In genomic region chr21:42315296-42315891, GRCh38 we compare ENCODE assay signal across 9 cellular contexts. TPM values are rescaled to one million over a fixed set of nuclear protein-coding genes. Genes with fewer than 3 reads are reported as not detected.
DNase-seq lines count a peak whose midpoint lies in the region; ATAC-seq, FAIRE-seq and TF ChIP-seq lines count a peak whose summit lies in the region.
"Had no signal": no experiment of that assay in that cellular context is flagged by ENCODE, and none has a peak within 500 bp of the region (broad histone marks: within the 10 kb centered on the region; RNA-seq: fewer than 3 reads in every experiment).

A gene with protein sequence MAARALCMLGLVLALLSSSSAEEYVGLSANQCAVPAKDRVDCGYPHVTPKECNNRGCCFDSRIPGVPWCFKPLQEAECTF (minus strand): TSS chr21:42315409. CDS start chr21:42315374, 35 bp downstream.

- no peaks in the 10 kb centered on the region for H3K36me3 Mint-ChIP-seq in brain

- ATAC-seq in GM21360 (IDR thresholded peaks at IDR 0.05; ENCODE audit: unreplicated experiment) = no peak

- DNase-seq in DMS153 treated with DMSO at 0.1 percent for 48 hours (lab: John Stamatoyannopoulos, UW; ENCODE audit: unreplicated experiment) (peak; percentile 93), NCI-H2029 treated with DMSO at 0.1 percent for 48 hours (lab: John Stamatoyannopoulos, UW) (peak; percentile 97), mucosa of gallbladder (ENCODE audit: low spot score) (peak; percentile 75), GM10266 (ENCODE audit: extremely low spot score) (no peak), D721Med (ENCODE audit: insufficient read length, low spot score) (no peak), amniotic stem cell (lab: John Stamatoyannopoulos, UW) (no peak)
- DNase-seq: activated naive CD4-positive, alpha-beta T cell treated with anti-CD3 and anti-CD28 coated beads, Interleukin-2, amount 50 U/mL, for 16 hours had no signal

- no peak for TF ChIP-seq CTCF in brain (conservative IDR thresholded peaks at IDR 0.05)
- no peak for TF ChIP-seq CTCF in GM10266 (IDR thresholded peaks at IDR 0.05; ENCODE audit: control insufficient read depth, insufficient read depth, low read depth, missing control alignments)
- TF ChIP-seq CTCF in D721Med (IDR thresholded peaks at IDR 0.05; ENCODE audit: insufficient read depth, missing control alignments) = no peak

- H3K4me1 Mint-ChIP-seq in brain = peaks cover 46% of the 10 kb centered on the region

- H3K27me3 Mint-ChIP-seq in brain = peaks cover 6% of the 10 kb centered on the region

- no peak within 1 kb of the TSS for H3K4me3 Mint-ChIP-seq in brain

- no peaks in the 10 kb centered on the region for H3K9me3 Mint-ChIP-seq in brain

- H3K27ac Mint-ChIP-seq in brain = peak within 1 kb of the TSS in 4 of 5 experiments; percentile 21 to 86 (median 51)

- FAIRE-seq in D721Med (lab: Jason Lieb, UNC) = no peak

RNA-seq across cellular contexts. Expression of the gene that starts here (rescaled TPM):
- 59.5 TPM for polyA plus RNA-seq in brain (ENCODE audit: insufficient read depth, low read depth, low replicate concordance)
- 1,342 TPM for total RNA-seq in mucosa of gallbladder

Comparison
In these comparisons a context has a peak if more than half of its experiments do, and no peak if none do; other contexts are left out.
1. DNase-seq: peak in DMS153 treated with DMSO at 0.1 percent for 48 hours (single experiment), NCI-H2029 treated with DMSO at 0.1 percent for 48 hours (single experiment) and mucosa of gallbladder (single experiment); none in GM10266 (single experiment), D721Med (single experiment) and amniotic stem cell (single experiment).